ENCODE assay signal across 8 cellular contexts in genomic region chr3:141000027-141000663, GRCh38.
DNase-seq lines count a peak whose midpoint lies in the region; ATAC-seq lines count a peak whose summit lies in the region.

No MANE protein-coding gene starts in this region.

- H3K27ac Mint-ChIP-seq in effector memory CD8-positive, alpha-beta T cell: no peak overlapping the region
- H3K27ac Mint-ChIP-seq in memory B cell: no peak overlapping the region

- no peaks in the 10 kb centered on the region for H3K36me3 Mint-ChIP-seq in effector memory CD8-positive, alpha-beta T cell (ENCODE audit: insufficient read depth)
- H3K36me3 Mint-ChIP-seq in memory B cell: no peaks in the 10 kb centered on the region

- no peaks in the 10 kb centered on the region for H3K27me3 Mint-ChIP-seq in effector memory CD8-positive, alpha-beta T cell
- H3K27me3 Mint-ChIP-seq in memory B cell: peaks cover 2% of the 10 kb centered on the region

- H3K4me1 Mint-ChIP-seq in effector memory CD8-positive, alpha-beta T cell (ENCODE audit: low read depth in 2 of 2): peaks cover 0 to 5% of the 10 kb centered on the region in 2 donors
- no peaks in the 10 kb centered on the region for H3K4me1 Mint-ChIP-seq in memory B cell

- no peak overlapping the region for H3K4me3 Mint-ChIP-seq in effector memory CD8-positive, alpha-beta T cell
- H3K4me3 Mint-ChIP-seq in memory B cell: no peak overlapping the region

- ATAC-seq in HG02623 (IDR thresholded peaks at IDR 0.05; ENCODE audit: unreplicated experiment) (peak; percentile 73), memory B cell (ENCODE audit: low read depth) (peak; percentile 64)
- peak; percentile 81 for ATAC-seq in effector memory CD8-positive, alpha-beta T cell (replicated peaks)

- DNase-seq in DMS153 (lab: John Stamatoyannopoulos, UW) (peak; percentile 43), DMS153 treated with DMSO at 0.1 percent for 48 hours (lab: John Stamatoyannopoulos, UW; ENCODE audit: unreplicated experiment) (no peak), NCI-H2081 treated with DMSO at 0.1 percent for 48 hours (lab: John Stamatoyannopoulos, UW) (peak; percentile 31), memory B cell (ENCODE audit: low spot score in 2 of 2) (peak in 1 of 2 donors; percentile 9), stromal cell of bone marrow (ENCODE audit: low read depth) (peak; percentile 40)
- peak; percentile 63 for DNase-seq in activated CD4-positive, alpha-beta T cell treated with anti-CD3 and anti-CD28 coated beads for 48 hours
- DNase-seq in effector memory CD8-positive, alpha-beta T cell: peak; percentile 29 to 55 (median 38)

- H3K9me3 Mint-ChIP-seq in effector memory CD8-positive, alpha-beta T cell: no peaks in the 10 kb centered on the region
- no peaks in the 10 kb centered on the region for H3K9me3 Mint-ChIP-seq in memory B cell
